9 cellular contexts compared by ENCODE assay signal in genomic region chr17:30236807-30237206, GRCh38. TPM values are rescaled to one million over a fixed set of nuclear protein-coding genes. Genes with fewer than 3 reads are reported as not detected.
DNase-seq lines count a peak whose midpoint lies in the region; ATAC-seq and TF ChIP-seq lines count a peak whose summit lies in the region.
"Had no signal": no experiment of that assay in that cellular context is flagged by ENCODE, and none has a peak within 500 bp of the region (broad histone marks: within the 10 kb centered on the region; RNA-seq: fewer than 3 reads in every experiment).

No MANE protein-coding gene starts in this region.

- intact Hi-C loops in left ventricle myocardium superior (cut with micrococcal nuclease) (no loop called here), spleen (cut with DNase I; ENCODE audit: low total_unique reads) (no loop called here), gastrocnemius medialis (cut with DNase I; ENCODE audit: low total_unique reads) (loop anchor here (10.0 kb wide), 1 partner anchor 132 kb away; no protein-coding TSS in a partner anchor)

- no peaks in the 10 kb centered on the region for H3K36me3 Mint-ChIP-seq in activated T-helper 17 cell treated with anti-CD3 and anti-CD28 coated beads, Interleukin-2, amount 50 U/mL, for 72 hours (ENCODE audit: low read depth)

- H3K27ac Mint-ChIP-seq in activated T-helper 17 cell treated with anti-CD3 and anti-CD28 coated beads, Interleukin-2, amount 50 U/mL, for 72 hours: no peak overlapping the region

- H3K27me3 Mint-ChIP-seq in activated T-helper 17 cell treated with anti-CD3 and anti-CD28 coated beads, Interleukin-2, amount 50 U/mL, for 72 hours: peaks cover 51% of the 10 kb centered on the region

- TF ChIP-seq CTCF in spleen (IDR thresholded peaks at IDR 0.05 in 8 of 11, conservative IDR thresholded peaks at IDR 0.05 in 3 of 11) (peak in 1 of 11 experiments; percentile 9), gastrocnemius medialis (IDR thresholded peaks at IDR 0.05 in 4 of 5, conservative IDR thresholded peaks at IDR 0.05 in 1 of 5) (peak in 2 of 5 experiments; percentile 21 to 36)

- H3K9me3 ChIP-seq in spleen (no peaks in the 10 kb centered on the region), gastrocnemius medialis (no peaks in the 10 kb centered on the region)

- peaks cover 8 to 78% (median 49%) of the 10 kb centered on the region in 7 donors for H3K27me3 ChIP-seq in spleen (replicated peaks in 1 of 7)
- peaks cover 47 to 55% (median 48%) of the 10 kb centered on the region in 3 donors for H3K27me3 ChIP-seq in gastrocnemius medialis

- peak overlapping the region; percentile 53 for H3K4me3 Mint-ChIP-seq in activated T-helper 17 cell treated with anti-CD3 and anti-CD28 coated beads, Interleukin-2, amount 50 U/mL, for 72 hours

- H3K4me1 ChIP-seq in spleen (peaks cover 11 to 43% (median 27%) of the 10 kb centered on the region in 6 donors), gastrocnemius medialis (peaks cover 14% of the 10 kb centered on the region in 2 donors)

- no peaks in the 10 kb centered on the region for H3K9me3 Mint-ChIP-seq in activated T-helper 17 cell treated with anti-CD3 and anti-CD28 coated beads, Interleukin-2, amount 50 U/mL, for 72 hours

- TF ChIP-seq POLR2A in spleen (IDR thresholded peaks at IDR 0.05) (no peak), gastrocnemius medialis (IDR thresholded peaks at IDR 0.05) (no peak)

- no peak for ATAC-seq in activated T-helper 17 cell treated with anti-CD3 and anti-CD28 coated beads, Interleukin-2, amount 50 U/mL, for 72 hours (replicated peaks)
- peak; percentile 79 for ATAC-seq in left ventricle myocardium superior
- no peak for ATAC-seq in gastrocnemius medialis

- in situ Hi-C loops in gastrocnemius medialis (cut with MboI; ENCODE audit: low sequenced_read_pairs in 4 of 4): no loop called here

- DNase-seq in CMK (ENCODE audit: low read depth) (peak; percentile 7), HT-29 (ENCODE audit: low spot score) (peak; percentile 49), left ventricle myocardium superior (peak; percentile 70), spleen (peak; percentile 80), gastrocnemius medialis (no peak), DMS153 treated with DMSO at 0.1 percent for 48 hours (lab: John Stamatoyannopoulos, UW; ENCODE audit: unreplicated experiment) (no peak), NCI-H524 treated with DMSO at 0.1 percent for 48 hours (lab: John Stamatoyannopoulos, UW) (no peak)

- 1 to 4% (median 2%) methylated on average over 13 to 20 of the region's 20 CpGs for WGBS in spleen, 5 donors

- H3K36me3 ChIP-seq in spleen (no peaks in the 10 kb centered on the region), gastrocnemius medialis (no peaks in the 10 kb centered on the region)

- peaks cover 10% of the 10 kb centered on the region for H3K4me1 Mint-ChIP-seq in activated T-helper 17 cell treated with anti-CD3 and anti-CD28 coated beads, Interleukin-2, amount 50 U/mL, for 72 hours

- H3K27ac ChIP-seq in spleen (no peak overlapping the region), gastrocnemius medialis (no peak overlapping the region)
- H3K27ac ChIP-seq: KMS-11 had no signal

- H3K4me3 ChIP-seq in spleen (peak overlapping the region in 2 of 8 donors; percentile 34 to 61), gastrocnemius medialis (peak overlapping the region in 1 of 4 donors; percentile 52)

RNA-seq across cellular contexts. Expression of gene SLC6A4, which starts 1.3 kb away (rescaled TPM):
- not detected in 2 replicates for total RNA-seq in HT-29 (2014; rRNA removed; shearing (Covaris generic))
- not detected for total RNA-seq in activated T-helper 17 cell treated with anti-CD3 and anti-CD28 coated beads, Interleukin-2, amount 50 U/mL, for 72 hours
- total RNA-seq in left ventricle myocardium superior (not detected), spleen (under 1 TPM in 4 of 7 donors, not detected in 3; 0.15 to 0.34 (median 0.28) TPM), gastrocnemius medialis (under 1 TPM in 2 of 4 donors, not detected in 2; 0.35 to 0.46 TPM)
- polyA plus RNA-seq in spleen: under 1 TPM; under 0.01 to 0.09 (median 0.02) TPM

RNA-seq across cellular contexts. Expression of gene BLMH, which starts 54.9 kb away (rescaled TPM):
- total RNA-seq in HT-29 (2014; rRNA removed; shearing (Covaris generic)): 1.8 and 3.9 TPM in 2 replicates
- 10 to 100 TPM; 24.3 to 51.0 TPM for total RNA-seq in activated T-helper 17 cell treated with anti-CD3 and anti-CD28 coated beads, Interleukin-2, amount 50 U/mL, for 72 hours
- total RNA-seq in left ventricle myocardium superior: 15.7 TPM
- 10 to 100 TPM; 26.2 to 35.5 (median 30.5) TPM for total RNA-seq in spleen
- 10 to 100 TPM; 15.6 to 18.2 (median 16.1) TPM for polyA plus RNA-seq in spleen
- 10 to 100 TPM in 3 of 4 donors, 1 to 10 TPM in 1; 7.4 to 17.7 (median 16.7) TPM for total RNA-seq in gastrocnemius medialis

Comparison
In these comparisons a context has a peak if more than half of its experiments do, and no peak if none do; other contexts are left out.
1. DNase-seq: peak in CMK (single experiment), HT-29 (single experiment), left ventricle myocardium superior (single experiment) and spleen (single experiment); none in gastrocnemius medialis (0 of 2), DMS153 treated with DMSO at 0.1 percent for 48 hours (single experiment) and NCI-H524 treated with DMSO at 0.1 percent for 48 hours (single experiment).